19 cellular contexts compared by ENCODE assay signal in the genomic region with DNA sequence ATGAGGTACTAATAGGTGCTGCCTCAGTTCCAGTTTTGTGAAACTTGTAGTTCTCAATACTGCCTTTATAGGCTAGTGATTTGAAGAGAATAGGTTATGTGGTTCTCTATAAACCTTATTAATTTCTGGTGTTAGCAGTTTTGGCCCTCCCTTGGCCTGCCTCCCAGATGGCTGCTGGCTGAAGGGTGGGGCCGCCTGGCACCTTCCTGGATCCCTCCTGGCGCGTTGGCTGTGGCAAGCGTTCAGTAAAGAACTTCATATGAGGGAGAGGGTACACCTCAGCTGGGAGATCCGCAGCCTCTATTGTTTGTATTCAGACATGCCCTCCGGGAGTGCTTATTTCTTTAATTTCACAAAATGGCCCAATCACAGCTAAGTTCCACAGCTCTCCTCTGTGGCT.
"Had no signal": no experiment of that assay in that cellular context is flagged by ENCODE, and none has a peak within 500 bp of the region (broad histone marks: within the 10 kb centered on the region; RNA-seq: fewer than 3 reads in every experiment).

No MANE protein-coding gene starts in this region.

- FAIRE-seq: endometrium had no signal

- H3K27ac ChIP-seq: ascending aorta, lower lobe of right lung, parathyroid adenoma had no signal

- H3K27me3 ChIP-seq: ascending aorta, dorsolateral prefrontal cortex had no signal

- H3K4me3 ChIP-seq: ascending aorta, dorsolateral prefrontal cortex, lower lobe of right lung, skin epidermis had no signal

- H3K9me3 ChIP-seq: ascending aorta, lower lobe of right lung had no signal

- ATAC-seq: activated T-helper 17 cell treated with anti-CD3 and anti-CD28 coated beads, Interleukin-2, amount 50 U/mL, for 72 hours; T-cell had no signal

- DNase-seq: activated CD4-positive, alpha-beta T cell treated with anti-CD3 and anti-CD28 coated beads, Interleukin-2, amount 50 U/mL, for 48 hours; activated CD4-positive, CD25-positive, alpha-beta regulatory T cell treated with anti-CD3 and anti-CD28 coated beads, Interleukin-2, amount 50 U/mL, for 72 hours; activated naive CD4-positive, alpha-beta T cell treated with anti-CD3 and anti-CD28 coated beads for 36 hours; dorsolateral prefrontal cortex; kidney glomerular epithelial cell; lower lobe of right lung; naive thymus-derived CD4-positive, alpha-beta T cell; retina; stimulated activated CD4-positive, alpha-beta T cell treated with anti-CD3 and anti-CD28 coated beads, Interleukin-4, amount 100 ng/mL, for 24 hours; stimulated activated naive CD4-positive, alpha-beta T cell; substantia nigra; T-cell; T-helper 9 cell; trophoblast cell had no signal

- H3K4me1 ChIP-seq: ascending aorta, parathyroid adenoma had no signal
